Comparison of ENCODE assay signal across 21 cellular contexts in genomic region chr5:179311581-179311980, GRCh38. TPM values are rescaled to one million over a fixed set of nuclear protein-coding genes. Genes with fewer than 3 reads are reported as not detected.
"Had no signal": no experiment of that assay in that cellular context is flagged by ENCODE, and none has a peak within 500 bp of the region (broad histone marks: within the 10 kb centered on the region; RNA-seq: fewer than 3 reads in every experiment).

No MANE protein-coding gene starts in this region.

- H3K4me3 ChIP-seq: cardiac muscle cell, hepatocyte had no signal

- H3K36me3 Mint-ChIP-seq: immature natural killer cell, T-cell had no signal

- H3K36me3 ChIP-seq: cardiac muscle cell had no signal

- H3K4me2 ChIP-seq: hepatocyte had no signal

- DNase-seq: activated CD4-positive, alpha-beta T cell treated with anti-CD3 and anti-CD28 coated beads, Interleukin-2, amount 10 ng/mL, durations not matched to agents 24 days and 14 days; activated CD8-positive, alpha-beta T cell treated with anti-CD3 and anti-CD28 coated beads, Interleukin-2, amount 10 ng/mL, durations not matched to agents 7 days and 5 days; activated naive CD4-positive, alpha-beta T cell treated with anti-CD3 and anti-CD28 coated beads for 36 hours; activated naive CD8-positive, alpha-beta T cell treated with anti-CD3 and anti-CD28 coated beads, Interleukin-2, amount 50 U/mL, for 24 hours; activated T-cell treated with anti-CD3 and anti-CD28 coated beads, Interleukin-2, amount 50 U/mL, for 4 hours; effector CD8-positive, alpha-beta T cell; foreskin melanocyte; immature natural killer cell; kidney glomerular epithelial cell; left ventricle myocardium superior; naive thymus-derived CD4-positive, alpha-beta T cell; stimulated activated CD4-positive, alpha-beta T cell treated with anti-CD3 and anti-CD28 coated beads, Interleukin-4, amount 100 ng/mL, for 24 hours; stimulated activated naive CD8-positive, alpha-beta T cell treated with anti-CD3 and anti-CD28 coated beads, Interleukin-15, Interleukin-2, amounts not matched to agents 100 U/mL and 50 U/mL, for 24 hours; T-cell had no signal

- H3K27ac Mint-ChIP-seq: activated CD4-positive, alpha-beta T cell treated with anti-CD3 and anti-CD28 coated beads, Interleukin-2, amount 10 ng/mL, durations not matched to agents 24 days and 14 days; activated CD8-positive, alpha-beta T cell treated with anti-CD3 and anti-CD28 coated beads, Interleukin-2, amount 10 ng/mL, durations not matched to agents 7 days and 5 days; activated naive CD4-positive, alpha-beta T cell treated with anti-CD3 and anti-CD28 coated beads for 36 hours; activated naive CD8-positive, alpha-beta T cell treated with anti-CD3 and anti-CD28 coated beads, Interleukin-2, amount 50 U/mL, for 24 hours; activated T-helper 2 cell treated with anti-CD3 and anti-CD28 coated beads, Interferon-gamma antibody, Interleukin-2, Interleukin-4, amounts not matched to agents 10 μg/mL and 5 μg/mL and 100 μg/mL, durations not matched to agents 14 hours and 24 hours and 36 hours; dendritic cell treated with granulocyte-macrophage colony-stimulating factor and Interleukin-4, amounts not matched to agents 40 ng/mL and 50 ng/mL, for 4 days; immature natural killer cell; naive thymus-derived CD4-positive, alpha-beta T cell; T-cell; T-helper 2 cell treated with Interferon-gamma antibody and Interleukin-4, amounts not matched to agents 5 μg/mL and 100 μg/mL, for 36 hours had no signal

- H2AFZ ChIP-seq: hepatocyte had no signal

- H3K9me3 Mint-ChIP-seq: activated CD4-positive, alpha-beta T cell treated with anti-CD3 and anti-CD28 coated beads, Interleukin-2, amount 10 ng/mL, durations not matched to agents 24 days and 14 days; activated naive CD8-positive, alpha-beta T cell treated with anti-CD3 and anti-CD28 coated beads, Interleukin-2, amount 50 U/mL, for 24 hours; activated T-cell treated with anti-CD3 and anti-CD28 coated beads, Interleukin-2, amount 50 U/mL, for 4 hours; activated T-helper 2 cell treated with anti-CD3 and anti-CD28 coated beads, Interferon-gamma antibody, Interleukin-2, Interleukin-4, amounts not matched to agents 10 μg/mL and 5 μg/mL and 100 μg/mL, durations not matched to agents 14 hours and 24 hours and 36 hours; dendritic cell treated with granulocyte-macrophage colony-stimulating factor and Interleukin-4, amounts not matched to agents 40 ng/mL and 50 ng/mL, for 4 days; T-helper 2 cell treated with Interferon-gamma antibody and Interleukin-4, amounts not matched to agents 5 μg/mL and 100 μg/mL, for 36 hours had no signal

- H3K27ac ChIP-seq: cardiac muscle cell, hepatocyte, VCaP had no signal

- H3K27me3 ChIP-seq: cardiac muscle cell, hepatocyte had no signal

- H3K4me1 Mint-ChIP-seq: activated CD4-positive, alpha-beta T cell treated with anti-CD3 and anti-CD28 coated beads, Interleukin-2, amount 10 ng/mL, durations not matched to agents 24 days and 14 days; activated naive CD8-positive, alpha-beta T cell treated with anti-CD3 and anti-CD28 coated beads, Interleukin-2, amount 50 U/mL, for 24 hours; immature natural killer cell; naive thymus-derived CD4-positive, alpha-beta T cell; T-cell had no signal

- H3K27me3 Mint-ChIP-seq: activated CD4-positive, alpha-beta T cell treated with anti-CD3 and anti-CD28 coated beads, Interleukin-2, amount 10 ng/mL, durations not matched to agents 24 days and 14 days; activated naive CD8-positive, alpha-beta T cell treated with anti-CD3 and anti-CD28 coated beads, Interleukin-2, amount 50 U/mL, for 24 hours; dendritic cell treated with granulocyte-macrophage colony-stimulating factor and Interleukin-4, amounts not matched to agents 40 ng/mL and 50 ng/mL, for 4 days had no signal

- H3K4me3 Mint-ChIP-seq: activated CD4-positive, alpha-beta T cell treated with anti-CD3 and anti-CD28 coated beads, Interleukin-2, amount 10 ng/mL, durations not matched to agents 24 days and 14 days; activated CD8-positive, alpha-beta T cell treated with anti-CD3 and anti-CD28 coated beads, Interleukin-2, amount 10 ng/mL, durations not matched to agents 7 days and 5 days; activated naive CD4-positive, alpha-beta T cell treated with anti-CD3 and anti-CD28 coated beads for 36 hours; activated naive CD8-positive, alpha-beta T cell treated with anti-CD3 and anti-CD28 coated beads, Interleukin-2, amount 50 U/mL, for 24 hours; activated T-cell treated with anti-CD3 and anti-CD28 coated beads, Interleukin-2, amount 50 U/mL, for 4 hours; dendritic cell treated with granulocyte-macrophage colony-stimulating factor and Interleukin-4, amounts not matched to agents 40 ng/mL and 50 ng/mL, for 4 days; immature natural killer cell; naive thymus-derived CD4-positive, alpha-beta T cell; T-cell; T-helper 2 cell treated with Interferon-gamma antibody and Interleukin-4, amounts not matched to agents 5 μg/mL and 100 μg/mL, for 36 hours had no signal

- ATAC-seq: activated CD4-positive, CD25-positive, alpha-beta regulatory T cell treated with anti-CD3 and anti-CD28 coated beads, Interleukin-2, amount 50 U/mL, for 24 hours; activated CD8-positive, alpha-beta T cell treated with anti-CD3 and anti-CD28 coated beads, Interleukin-2, amount 10 ng/mL, durations not matched to agents 7 days and 5 days; activated naive CD8-positive, alpha-beta T cell treated with anti-CD3 and anti-CD28 coated beads, Interleukin-2, amount 50 U/mL, for 24 hours; activated T-cell treated with anti-CD3 and anti-CD28 coated beads, Interleukin-2, amount 50 U/mL, for 4 hours; left ventricle myocardium superior; stimulated activated naive CD8-positive, alpha-beta T cell treated with anti-CD3 and anti-CD28 coated beads, Interleukin-15, Interleukin-2, amounts not matched to agents 100 U/mL and 50 U/mL, for 24 hours; T-cell had no signal

RNA-seq across cellular contexts. Expression of gene ADAMTS2, which starts 33.7 kb away (rescaled TPM):
- total RNA-seq: activated CD4-positive, alpha-beta T cell treated with anti-CD3 and anti-CD28 coated beads, Interleukin-2, amount 10 ng/mL, durations not matched to agents 24 days and 14 days; activated CD8-positive, alpha-beta T cell treated with anti-CD3 and anti-CD28 coated beads, Interleukin-2, amount 10 ng/mL, durations not matched to agents 7 days and 5 days; activated naive CD4-positive, alpha-beta T cell treated with anti-CD3 and anti-CD28 coated beads for 36 hours; activated T-helper 2 cell treated with anti-CD3 and anti-CD28 coated beads, Interferon-gamma antibody, Interleukin-2, Interleukin-4, amounts not matched to agents 10 μg/mL and 5 μg/mL and 100 μg/mL, durations not matched to agents 14 hours and 24 hours and 36 hours; naive thymus-derived CD4-positive, alpha-beta T cell had no signal
- polyA plus RNA-seq: naive thymus-derived CD4-positive, alpha-beta T cell had no signal
